10 cellular contexts compared by ENCODE assay signal in the genomic region with DNA sequence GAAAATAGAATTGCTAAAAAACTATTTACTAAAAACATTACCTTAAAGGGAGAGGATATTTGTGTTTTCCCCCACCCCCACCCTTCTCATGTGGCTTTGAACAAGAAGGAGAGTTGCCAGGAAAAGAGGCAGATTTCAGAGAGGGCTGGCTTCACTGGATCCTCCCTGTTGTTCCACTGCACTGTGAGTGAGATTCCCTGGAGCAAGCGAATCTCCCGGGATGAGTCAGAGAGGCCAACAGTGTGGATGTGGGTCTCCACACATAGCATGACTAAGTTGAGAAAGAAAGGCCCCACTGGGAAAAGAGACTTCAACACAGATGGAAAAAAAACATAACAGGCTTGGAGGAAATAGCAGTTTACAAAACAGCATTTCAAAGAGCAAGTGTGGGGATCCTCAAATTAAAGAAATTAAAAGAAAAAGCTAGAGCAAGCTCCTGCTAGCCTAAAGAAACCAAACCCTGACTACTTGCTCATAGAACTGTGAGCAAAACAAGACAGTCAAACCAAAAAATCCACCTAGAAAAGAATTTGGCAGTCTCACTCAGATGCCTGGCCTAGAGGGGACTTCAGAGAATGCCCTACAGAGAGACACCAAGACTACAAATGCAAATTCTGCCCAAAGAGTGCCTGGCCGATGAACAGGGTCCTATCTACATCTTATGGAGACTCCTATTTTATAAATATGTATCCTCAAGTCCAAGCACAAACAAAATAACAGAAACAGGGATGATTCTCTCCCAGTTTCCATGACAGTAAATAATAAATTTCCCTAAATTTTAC. TPM values are rescaled to one million over a fixed set of nuclear protein-coding genes. Genes with fewer than 3 reads are reported as not detected.
DNase-seq lines count a peak whose midpoint lies in the region; ATAC-seq and TF ChIP-seq lines count a peak whose summit lies in the region.
"Had no signal": no experiment of that assay in that cellular context is flagged by ENCODE, and none has a peak within 500 bp of the region (broad histone marks: within the 10 kb centered on the region; RNA-seq: fewer than 3 reads in every experiment).

No MANE protein-coding gene starts in this region.

- WGBS in esophagus, 2 donors, result 35 to 43% methylated on average over 3 of the region's 3 CpGs

- H3K4me1 Mint-ChIP-seq in neural crest cell, result peaks cover 38% of the 10 kb centered on the region
- peaks cover 21% of the 10 kb centered on the region for H3K4me1 Mint-ChIP-seq in T-helper 17 cell

- H3K36me3 ChIP-seq in esophagus (ENCODE audit: control insufficient read depth in 2 of 2, insufficient read depth in 2 of 2, low read length in 1 of 2), result no peaks in the 10 kb centered on the region

- in situ Hi-C loops in ACHN (cut with HindIII; ENCODE audit: low pct_ligation_motif_present, low pct_unique_long_range_greater_than_20kb, low sequenced_read_pairs), result loop anchor here (10.0 kb wide), 1 partner anchor 273 kb away; no protein-coding TSS in a partner anchor

- H3K36me3 Mint-ChIP-seq in neural crest cell (ENCODE audit: low read depth) (no peaks in the 10 kb centered on the region), T-helper 17 cell (ENCODE audit: low read depth) (peaks cover 2% of the 10 kb centered on the region)

- no peak for TF ChIP-seq CTCF in neural crest cell (conservative IDR thresholded peaks at IDR 0.05)

- H3K9me3 ChIP-seq in esophagus (ENCODE audit: control insufficient read depth in 2 of 2, insufficient read depth in 1 of 2, low read depth in 1 of 2, low read length in 1 of 2) (no peaks in the 10 kb centered on the region), T-helper 17 cell (ENCODE audit: control insufficient read depth, low read length, poor library complexity, severe bottlenecking) (no peaks in the 10 kb centered on the region)

- peaks cover 59% of the 10 kb centered on the region for H3K27me3 Mint-ChIP-seq in neural crest cell (ENCODE audit: low read depth)
- peaks cover 68% of the 10 kb centered on the region for H3K27me3 Mint-ChIP-seq in T-helper 17 cell

- H3K4me3 ChIP-seq in esophagus (ENCODE audit: low read depth in 1 of 2, low read length in 2 of 2), result peak overlapping the region in 1 of 2 donors; percentile 70

- H3K9me3 Mint-ChIP-seq in neural crest cell, result no peaks in the 10 kb centered on the region

- ATAC-seq in HG02840 (IDR thresholded peaks at IDR 0.05; ENCODE audit: low FRiP score, unreplicated experiment) (no peak), GM18873 (IDR thresholded peaks at IDR 0.05; ENCODE audit: low FRiP score, unreplicated experiment) (no peak), HG03039 (IDR thresholded peaks at IDR 0.05; ENCODE audit: unreplicated experiment) (no peak), T-helper 17 cell (no peak)

- H3K27ac ChIP-seq in esophagus (ENCODE audit: low read depth in 2 of 2, low read length in 1 of 2), result peak overlapping the region; percentile 11 to 36
- H3K27ac ChIP-seq: C4-2B had no signal

- peak; percentile 94 for DNase-seq in ACHN
- DNase-seq in neural crest cell (ENCODE audit: low read depth, low spot score), result no peak
- DNase-seq in T-helper 17 cell, result no peak
- DNase-seq: NCI-H1105 had no signal

- H3K27ac Mint-ChIP-seq in neural crest cell (ENCODE audit: unreplicated experiment) (no peak overlapping the region), T-helper 17 cell (no peak overlapping the region)

- peak overlapping the region; percentile 90 for H3K4me3 Mint-ChIP-seq in neural crest cell
- H3K4me3 Mint-ChIP-seq in T-helper 17 cell, result no peak overlapping the region

- H3K4me1 ChIP-seq in esophagus (ENCODE audit: control insufficient read depth in 2 of 2, insufficient read depth in 2 of 2, low read length in 1 of 2), result peaks cover 0 to 6% of the 10 kb centered on the region in 2 donors

- no peaks in the 10 kb centered on the region for H3K27me3 ChIP-seq in esophagus (ENCODE audit: control insufficient read depth in 1 of 2, insufficient read depth in 2 of 2, low read length in 2 of 2)

TF ChIP-seq in PFSK-1, 5 proteins besides CTCF, POLR2A, EP300 and RAD21:
- 0 out of 2 replicates have a peak, but pooled peaks have one; percentile 0 for TF ChIP-seq TAF1 (IDR thresholded peaks at IDR 0.05; ENCODE audit: borderline replicate concordance, insufficient read depth, low read length)
- no peak for TF ChIP-seq SIN3A (IDR thresholded peaks at IDR 0.05; ENCODE audit: borderline replicate concordance, insufficient read depth, low read length)

RNA-seq across cellular contexts. Expression of a gene that starts 3.4 kb away (rescaled TPM):
- 9.2 TPM for polyA plus RNA-seq in PFSK-1 (2012; ENCODE audit: insufficient read length, low read depth)
- polyA plus RNA-seq in esophagus, result 10 to 100 TPM; 16.3 to 57.9 TPM
- total RNA-seq in neural crest cell (3.7 and 5.3 TPM in 2 replicates), T-helper 17 cell (under 1 TPM; 0.30 to 0.57 TPM)

RNA-seq across cellular contexts. Expression of a gene that starts 28.7 kb away (rescaled TPM):
- not detected for polyA plus RNA-seq in PFSK-1 (2012; ENCODE audit: insufficient read length, low read depth)
- polyA plus RNA-seq in esophagus, result 10 to 100 TPM; 13.9 to 25.1 TPM
- 1.6 and 1.9 TPM in 2 replicates for total RNA-seq in neural crest cell
- 1 to 10 TPM in 1 of 2 donors, under 1 TPM in 1; 0.32 to 3.1 TPM for total RNA-seq in T-helper 17 cell
